In genomic region chr15:40137907-40138570, GRCh38 we compare ENCODE assay signal across 26 cellular contexts. TPM values are rescaled to one million over a fixed set of nuclear protein-coding genes. Genes with fewer than 3 reads are reported as not detected.
DNase-seq lines count a peak whose midpoint lies in the region; ATAC-seq, FAIRE-seq and TF ChIP-seq lines count a peak whose summit lies in the region.
"Had no signal": no experiment of that assay in that cellular context is flagged by ENCODE, and none has a peak within 500 bp of the region (broad histone marks: within the 10 kb centered on the region; RNA-seq: fewer than 3 reads in every experiment).

No MANE protein-coding gene starts in this region.

- 92% methylated on average over 8 of the region's 8 CpGs; no CpG with 5 or more reads in 1 of the 2 experiments for WGBS in H1 (ENCODE audit: extremely low coverage in 1 of 2, insufficient coverage in 1 of 2, insufficient read length in 1 of 2, insufficient replicate concordance in 2 of 2, low coverage in 1 of 2, low lambda C conversion rate in 2 of 2, missing lambda C conversion rate in 1 of 2), 2 experiments

- peaks cover 0 to 3% (median 0%) of the 10 kb centered on the region in 4 experiments; a peak in 1 of 7 replicates for H3K4me1 ChIP-seq in H1 (replicated peaks in 1 of 4; ENCODE audit: control insufficient read depth in 3 of 4, insufficient read depth in 4 of 4, low read length in 3 of 4)
- no peaks in the 10 kb centered on the region for H3K4me1 ChIP-seq in left lung
- H3K4me1 ChIP-seq: A549, BE2C, HAP-1 had no signal

- TF ChIP-seq RAD21 in H1 (IDR thresholded peaks at IDR 0.05 in 1 of 2, conservative IDR thresholded peaks at IDR 0.05 in 1 of 2; ENCODE audit: low read depth in 2 of 2, low read length in 2 of 2): no peak

- no peak overlapping the region for H3K4me3 ChIP-seq in H1 (ENCODE audit: extremely low read depth in 1 of 4, insufficient read depth in 2 of 4, low read depth in 3 of 4, low read length in 4 of 4)
- H3K4me3 ChIP-seq in left lung: no peak overlapping the region
- H3K4me3 ChIP-seq: A549; BLaER1 treated with 17β-estradiol and CSF1 and Interleukin-3, amounts not matched to agents 10 nM and 100 nM; GM12878; GM23248; HAP-1 had no signal

- no peak for FAIRE-seq in H1 (lab: Jason Lieb, UNC)
- FAIRE-seq: A549, D721Med, GM12878, GM19239, H54 had no signal

- H4K8ac ChIP-seq in H1 (ENCODE audit: extremely low read depth, insufficient read depth, low read length): no peak overlapping the region

- intact Hi-C loops in left lung (cut with DNase I): no loop called here

- H3K79me2 ChIP-seq in H1 (ENCODE audit: control insufficient read depth in 1 of 2, insufficient read depth in 2 of 2, low read length in 2 of 2): no peaks in the 10 kb centered on the region

- H2BK12ac ChIP-seq in H1 (ENCODE audit: low read depth, low read length): peak overlapping the region; percentile 52; the same call in 1 of the 2 replicates

- no peak overlapping the region for H2BK5ac ChIP-seq in H1 (ENCODE audit: low read depth, low read length)

- H3K4me3 Mint-ChIP-seq in activated T-cell treated with anti-CD3 and anti-CD28 coated beads, Interleukin-2, amount 50 U/mL, for 72 hours: no peak overlapping the region
- no peak overlapping the region for H3K4me3 Mint-ChIP-seq in activated T-cell treated with anti-CD3 and anti-CD28 coated beads, Interleukin-2, amount 50 U/mL, for 4 hours
- no peak overlapping the region for H3K4me3 Mint-ChIP-seq in stimulated activated effector memory CD8-positive, alpha-beta T cell treated with anti-CD3 and anti-CD28 coated beads, Interleukin-12 subunit alpha, Interleukin-12 subunit beta, amount 100 ng/mL, for 72 hours
- H3K4me3 Mint-ChIP-seq: CD14-positive monocyte; CD4-positive, alpha-beta T cell; CD8-positive, alpha-beta memory T cell; HFFc6 had no signal

- no peaks in the 10 kb centered on the region for H3K4me1 Mint-ChIP-seq in activated T-cell treated with anti-CD3 and anti-CD28 coated beads, Interleukin-2, amount 50 U/mL, for 72 hours (ENCODE audit: low read depth)
- H3K4me1 Mint-ChIP-seq in activated T-cell treated with anti-CD3 and anti-CD28 coated beads, Interleukin-2, amount 50 U/mL, for 4 hours (ENCODE audit: low read depth): no peaks in the 10 kb centered on the region
- no peaks in the 10 kb centered on the region for H3K4me1 Mint-ChIP-seq in stimulated activated effector memory CD8-positive, alpha-beta T cell treated with anti-CD3 and anti-CD28 coated beads, Interleukin-12 subunit alpha, Interleukin-12 subunit beta, amount 100 ng/mL, for 72 hours
- H3K4me1 Mint-ChIP-seq: CD14-positive monocyte; CD8-positive, alpha-beta memory T cell had no signal

- no peak overlapping the region for H3K9ac ChIP-seq in H1 (replicated peaks in 1 of 4; ENCODE audit: extremely low read depth in 1 of 4, low read depth in 3 of 4, low read length in 3 of 4)
- H3K9ac ChIP-seq: BLaER1 treated with 17β-estradiol and CSF1 and Interleukin-3, amounts not matched to agents 10 nM and 100 nM; GM23248 had no signal

- H3K27me3 Mint-ChIP-seq in activated T-cell treated with anti-CD3 and anti-CD28 coated beads, Interleukin-2, amount 50 U/mL, for 72 hours (ENCODE audit: low read depth): no peaks in the 10 kb centered on the region
- peaks cover 2% of the 10 kb centered on the region for H3K27me3 Mint-ChIP-seq in activated T-cell treated with anti-CD3 and anti-CD28 coated beads, Interleukin-2, amount 50 U/mL, for 4 hours (ENCODE audit: low read depth)
- H3K27me3 Mint-ChIP-seq: CD4-positive, alpha-beta T cell; CD8-positive, alpha-beta memory T cell had no signal

- TF ChIP-seq CTCF in H1 (IDR thresholded peaks at IDR 0.05; ENCODE audit: control extremely low read depth in 1 of 3, insufficient read depth in 1 of 3, low read depth in 1 of 3, low read length in 3 of 3) (no peak), left lung (IDR thresholded peaks at IDR 0.05) (no peak)

- no peak overlapping the region for H3K27ac Mint-ChIP-seq in activated T-cell treated with anti-CD3 and anti-CD28 coated beads, Interleukin-2, amount 50 U/mL, for 72 hours
- H3K27ac Mint-ChIP-seq in stimulated activated effector memory CD8-positive, alpha-beta T cell treated with anti-CD3 and anti-CD28 coated beads, Interleukin-12 subunit alpha, Interleukin-12 subunit beta, amount 100 ng/mL, for 72 hours: no peak overlapping the region
- H3K27ac Mint-ChIP-seq: CD14-positive monocyte; CD4-positive, alpha-beta T cell; CD8-positive, alpha-beta memory T cell; HFFc6 had no signal

- H2BK120ac ChIP-seq in H1 (replicated peaks; ENCODE audit: low read depth, low read length): no peak overlapping the region

- H3K27me3 ChIP-seq in H1 (replicated peaks in 1 of 4; ENCODE audit: control insufficient read depth in 3 of 4, extremely low read depth in 1 of 4, insufficient read depth in 3 of 4, low read length in 3 of 4) (no peaks in the 10 kb centered on the region), left lung (no peaks in the 10 kb centered on the region)
- H3K27me3 ChIP-seq: BE2C; BLaER1 treated with 17β-estradiol and CSF1 and Interleukin-3, amounts not matched to agents 10 nM and 100 nM had no signal

- H4K5ac ChIP-seq in H1 (ENCODE audit: insufficient read length, low read depth, low read length): no peak overlapping the region

- no peak for DNase-seq in activated T-cell treated with anti-CD3 and anti-CD28 coated beads, Interleukin-2, amount 50 U/mL, for 72 hours
- no peak for DNase-seq in activated T-cell treated with anti-CD3 and anti-CD28 coated beads, Interleukin-2, amount 50 U/mL, for 4 hours
- no peak for DNase-seq in H1 (ENCODE audit: low read depth in 1 of 2, low spot score in 2 of 2)
- DNase-seq in stimulated activated effector memory CD8-positive, alpha-beta T cell treated with anti-CD3 and anti-CD28 coated beads, Interleukin-12 subunit alpha, Interleukin-12 subunit beta, amount 100 ng/mL, for 72 hours (ENCODE audit: low spot score in 2 of 2): no peak
- no peak for DNase-seq in NCI-H2171 (lab: John Stamatoyannopoulos, UW)
- DNase-seq in left lung: no peak
- DNase-seq: 8988T; ACHN; AML-193; BE2C; CD4-positive, alpha-beta T cell; CD8-positive, alpha-beta memory T cell; DMS 273 treated with DMSO at 0.1 percent for 48 hours; DMS79; EL; GDM1; GM23248; HFFc6 had no signal

- H2BK15ac ChIP-seq in H1 (ENCODE audit: low read length): no peak overlapping the region

- peak; percentile 37 to 74 for ATAC-seq in activated T-cell treated with anti-CD3 and anti-CD28 coated beads, Interleukin-2, amount 50 U/mL, for 72 hours (replicated peaks in 1 of 2)
- no peak for ATAC-seq in activated T-cell treated with anti-CD3 and anti-CD28 coated beads, Interleukin-2, amount 50 U/mL, for 4 hours
- peak; percentile 96 for ATAC-seq in stimulated activated effector memory CD8-positive, alpha-beta T cell treated with anti-CD3 and anti-CD28 coated beads, Interleukin-12 subunit alpha, Interleukin-12 subunit beta, amount 100 ng/mL, for 72 hours
- no peak for ATAC-seq in left lung
- ATAC-seq: A549, GM12878 had no signal

- no peak overlapping the region for H4K91ac ChIP-seq in H1 (replicated peaks; ENCODE audit: insufficient read length, low read length)

- no peak for TF ChIP-seq POLR2A in H1 (IDR thresholded peaks at IDR 0.05; ENCODE audit: control extremely low read depth in 1 of 2, low read depth in 2 of 2, low read length in 2 of 2)

- peak overlapping the region; percentile 83 for H2AFZ ChIP-seq in H1 (ENCODE audit: low read length)
- H2AFZ ChIP-seq: GM23248 had no signal

- H3K36me3 ChIP-seq in H1 (ENCODE audit: control insufficient read depth in 2 of 4, insufficient read depth in 4 of 4, low read length in 3 of 4) (no peaks in the 10 kb centered on the region), left lung (no peaks in the 10 kb centered on the region)
- H3K36me3 ChIP-seq: BE2C; BLaER1 treated with 17β-estradiol and CSF1 and Interleukin-3, amounts not matched to agents 10 nM and 100 nM; HAP-1 had no signal

- H3K23me2 ChIP-seq in H1 (ENCODE audit: low read depth, low read length): no peaks in the 10 kb centered on the region

- H3K9me3 Mint-ChIP-seq in activated T-cell treated with anti-CD3 and anti-CD28 coated beads, Interleukin-2, amount 50 U/mL, for 72 hours: no peaks in the 10 kb centered on the region
- H3K9me3 Mint-ChIP-seq in activated T-cell treated with anti-CD3 and anti-CD28 coated beads, Interleukin-2, amount 50 U/mL, for 4 hours: no peaks in the 10 kb centered on the region
- no peaks in the 10 kb centered on the region for H3K9me3 Mint-ChIP-seq in stimulated activated effector memory CD8-positive, alpha-beta T cell treated with anti-CD3 and anti-CD28 coated beads, Interleukin-12 subunit alpha, Interleukin-12 subunit beta, amount 100 ng/mL, for 72 hours
- H3K9me3 Mint-ChIP-seq: CD14-positive monocyte; CD4-positive, alpha-beta T cell; CD8-positive, alpha-beta memory T cell; HFFc6 had no signal

- POLR2A ChIA-PET in H1 (lab: Charles Lee; ENCODE audit: partially characterized antibody): interaction anchor here (0.6 to 1.1 kb wide), 3 partner anchors 22 to 56 kb away, joined by 3 to 4 read pairs (median 3); no protein-coding TSS in a partner anchor

- H3K14ac ChIP-seq in H1 (ENCODE audit: insufficient read length): no peak overlapping the region

- H3K9me3 ChIP-seq in H1 (ENCODE audit: insufficient read depth in 2 of 2, low read depth in 1 of 2, low read length in 1 of 2): no peaks in the 10 kb centered on the region
- H3K9me3 ChIP-seq in left lung: no peaks in the 10 kb centered on the region
- H3K9me3 ChIP-seq: A549, BE2C, HAP-1 had no signal

- H2BK20ac ChIP-seq in H1 (ENCODE audit: low read length): no peak overlapping the region; the same call in 1 of the 2 replicates

- H3K56ac ChIP-seq in H1 (replicated peaks; ENCODE audit: insufficient read length, low read depth, low read length): no peak overlapping the region

- no peak overlapping the region for H3K18ac ChIP-seq in H1 (ENCODE audit: extremely low read depth, low read length)

- H4K20me1 ChIP-seq in H1 (replicated peaks in 1 of 2; ENCODE audit: control insufficient read depth in 1 of 2, insufficient read depth in 2 of 2, low read length in 2 of 2): no peaks in the 10 kb centered on the region
- H4K20me1 ChIP-seq: BLaER1 treated with 17β-estradiol and CSF1 and Interleukin-3, amounts not matched to agents 10 nM and 100 nM had no signal

- H3K4ac ChIP-seq in H1 (replicated peaks; ENCODE audit: insufficient read length, low read depth, low read length): no peak overlapping the region

- H2AK5ac ChIP-seq in H1 (ENCODE audit: low read depth, low read length): no peak overlapping the region

- TF ChIP-seq EP300 in H1 (IDR thresholded peaks at IDR 0.05; ENCODE audit: borderline replicate concordance in 1 of 2, low read depth in 2 of 2, low read length in 2 of 2): no peak

- CTCF ChIA-PET in H1 (lab: Charles Lee; ENCODE audit: partially characterized antibody): interaction anchor here (0.6 to 1.6 kb wide), 8 partner anchors 18 to 92 kb away, joined by 3 to 8 read pairs (median 4); no protein-coding TSS in a partner anchor

- no peaks in the 10 kb centered on the region for H3K79me1 ChIP-seq in H1 (ENCODE audit: low read depth, low read length)

- no peaks in the 10 kb centered on the region for H3K36me3 Mint-ChIP-seq in activated T-cell treated with anti-CD3 and anti-CD28 coated beads, Interleukin-2, amount 50 U/mL, for 72 hours (ENCODE audit: insufficient read depth in 2 of 2)
- H3K36me3 Mint-ChIP-seq in activated T-cell treated with anti-CD3 and anti-CD28 coated beads, Interleukin-2, amount 50 U/mL, for 4 hours (ENCODE audit: insufficient read depth): no peaks in the 10 kb centered on the region
- H3K36me3 Mint-ChIP-seq in stimulated activated effector memory CD8-positive, alpha-beta T cell treated with anti-CD3 and anti-CD28 coated beads, Interleukin-12 subunit alpha, Interleukin-12 subunit beta, amount 100 ng/mL, for 72 hours: no peaks in the 10 kb centered on the region
- H3K36me3 Mint-ChIP-seq: CD14-positive monocyte; CD8-positive, alpha-beta memory T cell had no signal

- H3K27ac ChIP-seq in H1 (ENCODE audit: low read depth, low read length): no peak overlapping the region
- H3K27ac ChIP-seq in left lung: no peak overlapping the region
- H3K27ac ChIP-seq: A549; BLaER1 treated with 17β-estradiol and CSF1 and Interleukin-3, amounts not matched to agents 10 nM and 100 nM; GM23248 had no signal

- H3K23ac ChIP-seq in H1 (ENCODE audit: insufficient read length): no peak overlapping the region

- no peak overlapping the region for H3K4me2 ChIP-seq in H1 (ENCODE audit: insufficient read depth in 1 of 2, low read depth in 2 of 2, low read length in 2 of 2)
- H3K4me2 ChIP-seq: A549; BLaER1 treated with 17β-estradiol and CSF1 and Interleukin-3, amounts not matched to agents 10 nM and 100 nM had no signal

RNA-seq across cellular contexts. Expression of gene BUB1B, which starts 22.8 kb away (rescaled TPM):
- total RNA-seq in activated T-cell treated with anti-CD3 and anti-CD28 coated beads, Interleukin-2, amount 50 U/mL, for 72 hours: 10 to 100 TPM; 86.5 to 91.2 TPM
- 10 to 100 TPM; 12.1 to 17.4 (median 15.6) TPM for total RNA-seq in activated T-cell treated with anti-CD3 and anti-CD28 coated beads, Interleukin-2, amount 50 U/mL, for 4 hours
- total RNA-seq in H1 (2021; fragmentation: NEBNext Ultra II Directional; extraction: Animal tissue kit (Norgen Biotek cat#: 25700)): 144 and 153 TPM in 2 replicates
- polyA plus RNA-seq in H1 (2011; rRNA removed): 31.7 and 48.9 TPM in 2 replicates
- 68.3 TPM for polyA plus RNA-seq in H1 (2011; cell fraction: cytosol; rRNA removed)
- polyA plus RNA-seq in H1 (2011; cell fraction: nucleus; rRNA removed): 101 TPM
- 93.4 to 126 TPM (median 104 TPM) in 4 replicates for polyA plus RNA-seq in H1 (2012, experiment 1 of 2)
- 5.9 TPM for polyA plus RNA-seq in H1 (2012, experiment 2 of 2)
- 72.9 TPM for polyA plus RNA-seq in H1 (2013, experiment 1 of 2)
- polyA plus RNA-seq in H1 (2013, experiment 2 of 2): 69.3 TPM
- polyA minus RNA-seq in H1 (2011; rRNA and poly(A)+ RNA removed): 72.1 and 91.2 TPM in 2 replicates
- 43.2 TPM for polyA minus RNA-seq in H1 (2011; cell fraction: cytosol; rRNA and poly(A)+ RNA removed)
- polyA minus RNA-seq in H1 (2011; cell fraction: nucleus; rRNA and poly(A)+ RNA removed): 127 TPM
- 1 to 10 TPM; 4.6 to 8.6 TPM for total RNA-seq in left lung

RNA-seq across cellular contexts. Expression of gene BMF, which starts 29.4 kb away (rescaled TPM):
- total RNA-seq in activated T-cell treated with anti-CD3 and anti-CD28 coated beads, Interleukin-2, amount 50 U/mL, for 72 hours: 10 to 100 TPM; 23.7 to 25.9 TPM
- total RNA-seq in activated T-cell treated with anti-CD3 and anti-CD28 coated beads, Interleukin-2, amount 50 U/mL, for 4 hours: 1 to 10 TPM; 3.1 to 7.1 (median 6.6) TPM
- total RNA-seq in H1 (2021; fragmentation: NEBNext Ultra II Directional; extraction: Animal tissue kit (Norgen Biotek cat#: 25700)): 24.2 and 30.9 TPM in 2 replicates
- polyA plus RNA-seq in H1 (2011; rRNA removed): 21.2 and 29.0 TPM in 2 replicates
- 23.4 TPM for polyA plus RNA-seq in H1 (2011; cell fraction: cytosol; rRNA removed)
- 28.4 TPM for polyA plus RNA-seq in H1 (2011; cell fraction: nucleus; rRNA removed)
- polyA plus RNA-seq in H1 (2012, experiment 1 of 2): 20.6 to 25.4 TPM (median 23.4 TPM) in 4 replicates
- 20.0 TPM for polyA plus RNA-seq in H1 (2012, experiment 2 of 2)
- polyA plus RNA-seq in H1 (2013, experiment 1 of 2): 9.5 TPM
- 9.4 TPM for polyA plus RNA-seq in H1 (2013, experiment 2 of 2)
- 36.9 and 38.5 TPM in 2 replicates for polyA minus RNA-seq in H1 (2011; rRNA and poly(A)+ RNA removed)
- 23.9 TPM for polyA minus RNA-seq in H1 (2011; cell fraction: cytosol; rRNA and poly(A)+ RNA removed)
- 28.7 TPM for polyA minus RNA-seq in H1 (2011; cell fraction: nucleus; rRNA and poly(A)+ RNA removed)
- total RNA-seq in left lung: 10 to 100 TPM; 16.2 to 21.2 TPM

Comparison
In these comparisons a context has a peak if more than half of its experiments do, and no peak if none do; other contexts are left out.
1. ATAC-seq: peak in activated T-cell treated with anti-CD3 and anti-CD28 coated beads, Interleukin-2, amount 50 U/mL, for 72 hours (2 of 2) and stimulated activated effector memory CD8-positive, alpha-beta T cell treated with anti-CD3 and anti-CD28 coated beads, Interleukin-12 subunit alpha, Interleukin-12 subunit beta, amount 100 ng/mL, for 72 hours (single experiment); none in activated T-cell treated with anti-CD3 and anti-CD28 coated beads, Interleukin-2, amount 50 U/mL, for 4 hours (0 of 2) and left lung (single experiment).